Comparison of ENCODE assay signal across 15 cellular contexts in the genomic region with DNA sequence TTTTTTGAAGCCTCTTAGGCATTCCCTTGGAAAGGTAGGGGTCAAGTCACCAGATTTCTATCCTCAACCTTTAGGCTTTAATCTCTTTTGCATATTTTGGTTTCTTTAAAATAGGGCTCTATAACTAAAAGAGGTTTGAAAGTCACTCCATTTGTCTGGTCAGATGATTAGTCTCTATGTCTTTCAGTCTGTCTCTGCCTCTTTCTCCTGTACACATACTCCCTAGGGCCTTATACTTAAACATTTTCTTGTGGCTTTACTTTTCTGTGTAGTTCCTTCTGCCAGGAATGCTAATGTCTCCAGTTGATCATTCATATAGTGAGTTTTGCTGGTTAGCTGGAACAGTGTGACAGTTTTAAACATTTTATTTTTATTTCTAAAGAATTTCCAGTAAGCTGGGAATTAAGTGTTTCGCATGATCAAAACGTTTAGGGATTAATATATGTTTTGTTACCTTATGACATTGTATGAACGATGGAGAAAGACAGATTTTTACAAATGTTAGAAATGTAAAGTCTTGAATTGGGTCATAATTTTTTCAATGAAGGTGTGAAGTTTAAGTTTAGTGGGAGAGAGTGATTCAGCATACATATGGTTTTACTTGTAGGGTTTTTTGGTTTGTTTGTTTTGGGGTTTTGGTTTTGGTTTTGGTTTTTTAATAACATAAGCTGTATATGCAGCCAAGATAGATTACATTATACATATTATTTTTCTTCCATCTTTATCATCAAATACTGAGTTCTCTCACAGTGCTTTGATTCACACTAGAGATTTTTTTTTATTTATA.
DNase-seq lines count a peak whose midpoint lies in the region; FAIRE-seq and TF ChIP-seq lines count a peak whose summit lies in the region.
"Had no signal": no experiment of that assay in that cellular context is flagged by ENCODE, and none has a peak within 500 bp of the region (broad histone marks: within the 10 kb centered on the region; RNA-seq: fewer than 3 reads in every experiment).

No MANE protein-coding gene starts in this region.

- H3K27ac ChIP-seq in suprapubic skin, result no peak overlapping the region
- H3K27ac ChIP-seq: adrenal gland, parathyroid adenoma, SJCRH30 had no signal

- no peaks in the 10 kb centered on the region for H3K27me3 ChIP-seq in suprapubic skin
- H3K27me3 ChIP-seq: adrenal gland, SJCRH30, spleen had no signal

- DNase-seq in OCI-M1 (lab: John Stamatoyannopoulos, UW), result peak; percentile 45
- peak; percentile 11 for DNase-seq in fibroblast of mammary gland (ENCODE audit: low read depth)
- DNase-seq in erythroblast (lab: John Stamatoyannopoulos, UW), result no peak
- DNase-seq in SHP77 treated with DMSO at 0.1 percent for 48 hours (lab: John Stamatoyannopoulos, UW), result no peak
- DNase-seq in iPS-NIHi11 (ENCODE audit: low spot score), result no peak
- DNase-seq in suprapubic skin (ENCODE audit: low spot score in 2 of 2), result no peak
- DNase-seq: adrenal gland, mucosa of descending colon, SJCRH30, spleen had no signal

- peaks cover 13% of the 10 kb centered on the region for H3K36me3 ChIP-seq in suprapubic skin
- H3K36me3 ChIP-seq: adrenal gland had no signal

- H3K4me3 ChIP-seq in fibroblast of mammary gland (ENCODE audit: control insufficient read depth, low read depth, low read length), result no peak overlapping the region
- no peak overlapping the region for H3K4me3 ChIP-seq in suprapubic skin
- H3K4me3 ChIP-seq: adrenal gland, mucosa of descending colon, SJCRH30, spleen had no signal

- TF ChIP-seq POLR2A in erythroblast (IDR thresholded peaks at IDR 0.05; ENCODE audit: low read length), result no peak
- TF ChIP-seq POLR2A in suprapubic skin (IDR thresholded peaks at IDR 0.05), result no peak

- H3K9me3 ChIP-seq in suprapubic skin, result no peaks in the 10 kb centered on the region
- H3K9me3 ChIP-seq: adrenal gland, mucosa of descending colon, SJCRH30, spleen had no signal

- FAIRE-seq in A204.1 (lab: Jason Lieb, UNC), result peak; percentile 34
- peak; percentile 39 for FAIRE-seq in G401.6 (lab: Jason Lieb, UNC)
- FAIRE-seq: endothelial cell of umbilical vein, HTR-8/SVneo had no signal

- WGBS in suprapubic skin, result 88% methylated on average over 3 of the region's 3 CpGs

- TF ChIP-seq CTCF in fibroblast of mammary gland (conservative IDR thresholded peaks at IDR 0.05; ENCODE audit: control insufficient read depth, insufficient read depth, low read depth, low read length) (no peak), suprapubic skin (IDR thresholded peaks at IDR 0.05) (no peak)

- no peaks in the 10 kb centered on the region for H3K4me1 ChIP-seq in suprapubic skin
- H3K4me1 ChIP-seq: parathyroid adenoma had no signal

- no peak for TF ChIP-seq EP300 in suprapubic skin (IDR thresholded peaks at IDR 0.05)

Comparison
In these comparisons a context has a peak if more than half of its experiments do, and no peak if none do; other contexts are left out.
1. DNase-seq: peak in OCI-M1 (single experiment) and fibroblast of mammary gland (single experiment); none in erythroblast (0 of 2), SHP77 treated with DMSO at 0.1 percent for 48 hours (single experiment), iPS-NIHi11 (single experiment) and suprapubic skin (0 of 2).